In genomic region chr17:7476951-7477350, GRCh38 we compare ENCODE assay signal across 10 cellular contexts. TPM values are rescaled to one million over a fixed set of nuclear protein-coding genes. Genes with fewer than 3 reads are reported as not detected.
DNase-seq lines count a peak whose midpoint lies in the region; ATAC-seq and TF ChIP-seq lines count a peak whose summit lies in the region.
"Had no signal": no experiment of that assay in that cellular context is flagged by ENCODE, and none has a peak within 500 bp of the region (broad histone marks: within the 10 kb centered on the region; RNA-seq: fewer than 3 reads in every experiment).

No MANE protein-coding gene starts in this region.

- H3K9me3 Mint-ChIP-seq in activated T-cell treated with anti-CD3 and anti-CD28 coated beads, Interleukin-2, amount 50 U/mL, for 72 hours, result no peaks in the 10 kb centered on the region
- H3K9me3 Mint-ChIP-seq in MCF 10A (ENCODE audit: unreplicated experiment), result no peaks in the 10 kb centered on the region

- H3K36me3 ChIP-seq in muscle layer of duodenum (ENCODE audit: control insufficient read depth in 1 of 2, insufficient read depth in 2 of 2, low read length in 2 of 2) (peaks cover 0 to 7% of the 10 kb centered on the region in 2 donors), transverse colon (no peaks in the 10 kb centered on the region)

- H3K27me3 Mint-ChIP-seq in activated T-cell treated with anti-CD3 and anti-CD28 coated beads, Interleukin-2, amount 50 U/mL, for 72 hours (ENCODE audit: low read depth), result no peaks in the 10 kb centered on the region
- no peaks in the 10 kb centered on the region for H3K27me3 Mint-ChIP-seq in MCF 10A (ENCODE audit: insufficient read depth, unreplicated experiment)

- ATAC-seq in activated T-cell treated with anti-CD3 and anti-CD28 coated beads, Interleukin-2, amount 50 U/mL, for 72 hours (replicated peaks in 1 of 2), result no peak
- no peak for ATAC-seq in HG02852 (IDR thresholded peaks at IDR 0.05; ENCODE audit: unreplicated experiment)

- H3K4me1 Mint-ChIP-seq in activated T-cell treated with anti-CD3 and anti-CD28 coated beads, Interleukin-2, amount 50 U/mL, for 72 hours (ENCODE audit: low read depth), result peaks cover 60% of the 10 kb centered on the region
- H3K4me1 Mint-ChIP-seq in MCF 10A (ENCODE audit: insufficient read depth, unreplicated experiment), result peaks cover 35% of the 10 kb centered on the region

- CTCF ChIA-PET in MCF 10A (lab: Yijun Ruan, JAX), result interaction anchor here (0.5 to 3.2 kb wide), 10 partner anchors 10 to 641 kb away, joined by 3 to 21 read pairs (median 4); partner anchors contain the start of gene TP53

- in situ Hi-C loops in transverse colon (cut with MboI; ENCODE audit: low pct_ligation_motif_present in 1 of 4, low pct_unique_long_range_greater_than_20kb in 1 of 4, low sequenced_read_pairs in 3 of 4), result no loop called here

- H3K27ac Mint-ChIP-seq in activated T-cell treated with anti-CD3 and anti-CD28 coated beads, Interleukin-2, amount 50 U/mL, for 72 hours, result no peak overlapping the region
- peak overlapping the region; percentile 76 for H3K27ac Mint-ChIP-seq in MCF 10A (ENCODE audit: low read depth, unreplicated experiment)

- peaks cover 29 to 41% of the 10 kb centered on the region in 2 donors for H3K4me1 ChIP-seq in muscle layer of duodenum (ENCODE audit: control insufficient read depth in 1 of 2, insufficient read depth in 2 of 2, low read length in 2 of 2)
- peaks cover 17 to 42% (median 29%) of the 10 kb centered on the region in 4 donors for H3K4me1 ChIP-seq in transverse colon

- H3K27ac ChIP-seq in muscle layer of duodenum (ENCODE audit: low read length) (peak overlapping the region; percentile 74), transverse colon (peak overlapping the region; percentile 95 to 100 (median 99))

- POLR2A ChIA-PET in MCF 10A (lab: Yijun Ruan, JAX), result interaction anchor here (0.7 to 6.9 kb wide), 14 partner anchors 8 to 679 kb away, joined by 3 to 115 read pairs (median 8); partner anchors contain the start of genes CHRNB1, FGF11, MPDU1 and POLR2A

- H3K27me3 ChIP-seq in muscle layer of duodenum (ENCODE audit: low read depth, low read length) (no peaks in the 10 kb centered on the region), transverse colon (no peaks in the 10 kb centered on the region)

- H3K36me3 Mint-ChIP-seq in activated T-cell treated with anti-CD3 and anti-CD28 coated beads, Interleukin-2, amount 50 U/mL, for 72 hours (ENCODE audit: insufficient read depth in 2 of 2), result peaks cover 0 to 3% of the 10 kb centered on the region in 2 donors
- peaks cover 25% of the 10 kb centered on the region for H3K36me3 Mint-ChIP-seq in MCF 10A (ENCODE audit: insufficient read depth, unreplicated experiment)

- TF ChIP-seq POLR2A in transverse colon (IDR thresholded peaks at IDR 0.05), result no peak

- peak overlapping the region; percentile 84 to 92 for H3K4me3 Mint-ChIP-seq in activated T-cell treated with anti-CD3 and anti-CD28 coated beads, Interleukin-2, amount 50 U/mL, for 72 hours
- peak overlapping the region; percentile 20 for H3K4me3 Mint-ChIP-seq in MCF 10A (ENCODE audit: unreplicated experiment)

- H3K4me3 ChIP-seq in muscle layer of duodenum (ENCODE audit: low read depth in 1 of 2, low read length in 2 of 2) (peak overlapping the region; percentile 75 to 81), transverse colon (peak overlapping the region in 1 of 4 donors; percentile 90)

- 70 to 93% methylated on average over 2 to 5 of the region's 5 CpGs for WGBS in transverse colon (ENCODE audit: low coverage in 1 of 2), 2 donors

- intact Hi-C loops in MCF 10A (cut with micrococcal nuclease) (no loop called here), transverse colon (cut with DNase I; ENCODE audit: low total_unique reads) (no loop called here)

- BruUV-seq in MCF 10A (replicated peaks; lab: Mats Ljungman, UMichigan), result TSS peak; percentile 12

- no peak for DNase-seq in activated T-cell treated with anti-CD3 and anti-CD28 coated beads, Interleukin-2, amount 50 U/mL, for 72 hours
- no peak for DNase-seq in activated T-cell treated with anti-CD3 and anti-CD28 coated beads, Interleukin-2, amount 50 U/mL, for 48 hours
- DNase-seq in MCF 10A (ENCODE audit: unreplicated experiment) (no peak), transverse colon (no peak), NCI-H1105 (lab: John Stamatoyannopoulos, UW) (no peak), retina (no peak)
- DNase-seq: stimulated activated CD4-positive, alpha-beta T cell treated with anti-CD3 and anti-CD28 coated beads, Interleukin-1b, Interleukin-23, amount 100 ng/mL, for 48 hours had no signal

- no peak for TF ChIP-seq CTCF in MCF 10A (IDR thresholded peaks at IDR 0.05; ENCODE audit: unreplicated experiment)
- TF ChIP-seq CTCF in transverse colon (IDR thresholded peaks at IDR 0.05), result no peak

- no peak for TF ChIP-seq EP300 in transverse colon (IDR thresholded peaks at IDR 0.05; ENCODE audit: low read depth)

- H3K9me3 ChIP-seq in muscle layer of duodenum (ENCODE audit: control insufficient read depth in 1 of 2, low read length in 2 of 2) (no peaks in the 10 kb centered on the region), transverse colon (no peaks in the 10 kb centered on the region)

RNA-seq across cellular contexts. Expression of gene ZBTB4, which starts 2.5 kb away (rescaled TPM):
- 10 to 100 TPM; 28.5 to 29.0 TPM for total RNA-seq in activated T-cell treated with anti-CD3 and anti-CD28 coated beads, Interleukin-2, amount 50 U/mL, for 72 hours
- total RNA-seq in MCF 10A (2022) (26.3 and 29.1 TPM in 2 replicates), transverse colon (10 to 100 TPM; 18.3 to 48.6 (median 23.2) TPM)

RNA-seq across cellular contexts. Expression of gene SLC35G6, which starts 4.3 kb away (rescaled TPM):
- under 1 TPM in 1 of 2 donors, not detected in 1; 0.25 TPM for total RNA-seq in activated T-cell treated with anti-CD3 and anti-CD28 coated beads, Interleukin-2, amount 50 U/mL, for 72 hours
- total RNA-seq in MCF 10A (2022), result not detected in 2 replicates
- total RNA-seq in transverse colon, result not detected
- total RNA-seq: SK-MEL-5 had no signal

RNA-seq across cellular contexts. Expression of gene POLR2A, which starts 7.2 kb away (rescaled TPM):
- total RNA-seq in activated T-cell treated with anti-CD3 and anti-CD28 coated beads, Interleukin-2, amount 50 U/mL, for 72 hours, result 100 to 1,000 TPM; 211 to 249 TPM
- total RNA-seq in MCF 10A (2022) (89.6 and 107 TPM in 2 replicates), transverse colon (100 to 1,000 TPM in 3 of 4 donors, 10 to 100 TPM in 1; 91.3 to 321 (median 127) TPM)

RNA-seq across cellular contexts. Expression of gene CHRNB1, which starts 32.1 kb away (rescaled TPM):
- total RNA-seq in activated T-cell treated with anti-CD3 and anti-CD28 coated beads, Interleukin-2, amount 50 U/mL, for 72 hours, result 10 to 100 TPM; 25.5 to 26.8 TPM
- 3.3 and 7.8 TPM in 2 replicates for total RNA-seq in MCF 10A (2022)
- 10 to 100 TPM in 1 of 4 donors, 1 to 10 TPM in 2, not detected in 1; 5.8 to 10.3 (median 8.9) TPM for total RNA-seq in transverse colon

RNA-seq across cellular contexts. Expression of gene FGF11, which starts 37.6 kb away (rescaled TPM):
- 1 to 10 TPM; 4.9 to 5.3 TPM for total RNA-seq in activated T-cell treated with anti-CD3 and anti-CD28 coated beads, Interleukin-2, amount 50 U/mL, for 72 hours
- 0.84 and 2.1 TPM in 2 replicates for total RNA-seq in MCF 10A (2022)
- total RNA-seq in transverse colon, result 1 to 10 TPM in 3 of 4 donors, not detected in 1; 1.6 to 2.4 (median 1.9) TPM
